Comparison of ENCODE assay signal across 20 cellular contexts in genomic region chr3:28134198-28134597, GRCh38.
DNase-seq lines count a peak whose midpoint lies in the region; ATAC-seq, FAIRE-seq and TF ChIP-seq lines count a peak whose summit lies in the region.
"Had no signal": no experiment of that assay in that cellular context is flagged by ENCODE, and none has a peak within 500 bp of the region (broad histone marks: within the 10 kb centered on the region; RNA-seq: fewer than 3 reads in every experiment).

No MANE protein-coding gene starts in this region.

- H2AFZ ChIP-seq in HepG2 (ENCODE audit: low read length) = no peak overlapping the region

- peak overlapping the region; percentile 42; the same call in 1 of the 2 replicates for H3K4me2 ChIP-seq in HepG2 (ENCODE audit: low read depth, low read length)
- H3K4me2 ChIP-seq: BLaER1 had no signal

- no peak for FAIRE-seq in HepG2 (lab: Jason Lieb, UNC)
- FAIRE-seq: GM12892, H54 had no signal

- ATAC-seq in HepG2 (no peak), right lobe of liver (no peak), heart right ventricle (no peak)
- ATAC-seq in effector memory CD8-positive, alpha-beta T cell (replicated peaks) = no peak
- ATAC-seq: CD8-positive, alpha-beta T cell had no signal

- no peak overlapping the region for H3K4me3 Mint-ChIP-seq in effector memory CD8-positive, alpha-beta T cell
- H3K4me3 Mint-ChIP-seq: B cell; CD4-positive, CD25-positive, alpha-beta regulatory T cell; CD8-positive, alpha-beta T cell; HFFc6 had no signal

- TF ChIP-seq EP300 in HepG2 (IDR thresholded peaks at IDR 0.05; ENCODE audit: low read depth in 2 of 2, low read length in 2 of 2) = no peak
- TF ChIP-seq EP300 in HepG2 (CRISPR knock-in tag; IDR thresholded peaks at IDR 0.05; ENCODE audit: borderline replicate concordance) = no peak

- no peak for TF ChIP-seq CTCF in HepG2 (CRISPR knock-in tag; IDR thresholded peaks at IDR 0.05)
- no peak for TF ChIP-seq CTCF in right lobe of liver (IDR thresholded peaks at IDR 0.05)
- no peak for TF ChIP-seq CTCF in colonic mucosa (IDR thresholded peaks at IDR 0.05)
- TF ChIP-seq CTCF in heart right ventricle (IDR thresholded peaks at IDR 0.05) = no peak

- H3K36me3 Mint-ChIP-seq in effector memory CD8-positive, alpha-beta T cell (ENCODE audit: insufficient read depth) = no peaks in the 10 kb centered on the region
- H3K36me3 Mint-ChIP-seq: CD4-positive, CD25-positive, alpha-beta regulatory T cell; CD8-positive, alpha-beta T cell had no signal

- POLR2A ChIA-PET in HepG2 (lab: Yijun Ruan, JAX) = no interaction called here

- H3K9ac ChIP-seq in HepG2 (ENCODE audit: insufficient read depth, low read depth, low read length) = no peak overlapping the region
- H3K9ac ChIP-seq in colonic mucosa (ENCODE audit: low read depth in 2 of 2, low read length in 2 of 2) = no peak overlapping the region
- H3K9ac ChIP-seq: BLaER1 had no signal

- in situ Hi-C loops in HepG2 (cut with HindIII; ENCODE audit: extremely low pct_ligation_motif_present, low pct_unique_long_range_greater_than_20kb) = no loop called here

- H3K36me3 ChIP-seq in HepG2 (replicated peaks in 1 of 2; ENCODE audit: control insufficient read depth in 1 of 2, insufficient read depth in 2 of 2, low read length in 2 of 2) = no peaks in the 10 kb centered on the region
- H3K36me3 ChIP-seq in right lobe of liver = no peaks in the 10 kb centered on the region
- no peaks in the 10 kb centered on the region for H3K36me3 ChIP-seq in colonic mucosa
- no peaks in the 10 kb centered on the region for H3K36me3 ChIP-seq in heart right ventricle
- H3K36me3 ChIP-seq: BLaER1, HAP-1 had no signal

- TF ChIP-seq RAD21 in HepG2 (CRISPR knock-in tag; IDR thresholded peaks at IDR 0.05) = no peak

- H3K4me1 ChIP-seq in HepG2 (ENCODE audit: insufficient read depth, low read length) (peaks cover 49% of the 10 kb centered on the region), right lobe of liver (no peaks in the 10 kb centered on the region), colonic mucosa (no peaks in the 10 kb centered on the region), heart right ventricle (peaks cover 0 to 17% (median 0%) of the 10 kb centered on the region in 9 donors)
- H3K4me1 ChIP-seq: BLaER1, HAP-1 had no signal

- DNase-seq in HepG2 (ENCODE audit: low spot score) (no peak), right lobe of liver (no peak), OCI-M1 (lab: John Stamatoyannopoulos, UW) (peak; percentile 50), colonic mucosa (no peak), heart right ventricle (no peak)
- no peak for DNase-seq in effector memory CD8-positive, alpha-beta T cell
- DNase-seq: Caco-2; CD4-positive, CD25-positive, alpha-beta regulatory T cell; CD8-positive, alpha-beta T cell; DMS153; DMS79 treated with DMSO at 0.1 percent for 48 hours; GF-D8; GOT3; HFFc6 had no signal

- 82% methylated on average over 1 of the region's 1 CpG for WGBS in HepG2 (ENCODE audit: low lambda C conversion rate)
- 78% methylated on average over 1 of the region's 1 CpG for WGBS in right lobe of liver (ENCODE audit: insufficient coverage, low coverage, low lambda C conversion rate, missing lambda C conversion rate)
- WGBS in heart right ventricle, 2 donors = 84% methylated on average over 1 of the region's 1 CpG

- no peaks in the 10 kb centered on the region for H4K20me1 ChIP-seq in HepG2 (ENCODE audit: insufficient read depth, low read length)
- H4K20me1 ChIP-seq: BLaER1 had no signal

- TF ChIP-seq POLR2A in HepG2 (IDR thresholded peaks at IDR 0.05; ENCODE audit: insufficient read depth in 1 of 2, low read depth in 2 of 2, low read length in 2 of 2) (no peak), right lobe of liver (IDR thresholded peaks at IDR 0.05) (no peak)

- H3K27ac Mint-ChIP-seq in effector memory CD8-positive, alpha-beta T cell = no peak overlapping the region
- H3K27ac Mint-ChIP-seq: B cell; CD4-positive, CD25-positive, alpha-beta regulatory T cell; CD8-positive, alpha-beta T cell; HFFc6 had no signal

- H3K9me3 ChIP-seq in HepG2 (ENCODE audit: low read length) (no peaks in the 10 kb centered on the region), right lobe of liver (no peaks in the 10 kb centered on the region), colonic mucosa (no peaks in the 10 kb centered on the region), heart right ventricle (no peaks in the 10 kb centered on the region)
- H3K9me3 ChIP-seq: BLaER1, Caco-2, HAP-1 had no signal

- intact Hi-C loops in HepG2 (cut with micrococcal nuclease; ENCODE audit: unreplicated experiment) (loop anchor here (2.0 kb wide), 1 partner anchor 19 kb away; no protein-coding TSS in a partner anchor), right lobe of liver (cut with DNase I) (no loop called here), colonic mucosa (cut with DNase I) (no loop called here), heart right ventricle (cut with DNase I) (no loop called here)

- H3K27ac ChIP-seq in HepG2 (ENCODE audit: extremely low read length, insufficient read depth, low read length) (no peak overlapping the region), right lobe of liver (no peak overlapping the region), colonic mucosa (peak overlapping the region; percentile 13), heart right ventricle (no peak overlapping the region)
- H3K27ac ChIP-seq: BLaER1, C4-2B had no signal

- no TSS peak for BruUV-seq in HepG2 (replicated peaks; lab: Mats Ljungman, UMichigan)

- no peak overlapping the region for H3K4me3 ChIP-seq in HepG2 (replicated peaks in 1 of 3; ENCODE audit: insufficient read depth in 1 of 3, low read depth in 2 of 3, low read length in 3 of 3)
- H3K4me3 ChIP-seq in right lobe of liver = no peak overlapping the region
- H3K4me3 ChIP-seq in colonic mucosa = no peak overlapping the region
- H3K4me3 ChIP-seq in heart right ventricle = no peak overlapping the region
- H3K4me3 ChIP-seq: BLaER1, HAP-1 had no signal

- peaks cover 0 to 12% of the 10 kb centered on the region in 2 donors for H3K4me1 Mint-ChIP-seq in effector memory CD8-positive, alpha-beta T cell (ENCODE audit: low read depth in 2 of 2)
- H3K4me1 Mint-ChIP-seq: B cell; CD4-positive, CD25-positive, alpha-beta regulatory T cell had no signal

- H3K27me3 Mint-ChIP-seq in effector memory CD8-positive, alpha-beta T cell = no peaks in the 10 kb centered on the region
- H3K27me3 Mint-ChIP-seq: B cell had no signal

- H3K9me3 Mint-ChIP-seq in effector memory CD8-positive, alpha-beta T cell = no peaks in the 10 kb centered on the region
- H3K9me3 Mint-ChIP-seq: CD8-positive, alpha-beta T cell had no signal

- no peaks in the 10 kb centered on the region for H3K27me3 ChIP-seq in HepG2 (ENCODE audit: control insufficient read depth in 1 of 2, insufficient read depth in 2 of 2, low read length in 2 of 2)
- no peaks in the 10 kb centered on the region for H3K27me3 ChIP-seq in right lobe of liver
- no peaks in the 10 kb centered on the region for H3K27me3 ChIP-seq in colonic mucosa
- H3K27me3 ChIP-seq in heart right ventricle = no peaks in the 10 kb centered on the region
- H3K27me3 ChIP-seq: BLaER1 had no signal

- H3K79me2 ChIP-seq in HepG2 (ENCODE audit: insufficient read depth, low read length) = no peaks in the 10 kb centered on the region

- CTCF ChIA-PET in HepG2 (lab: Yijun Ruan, JAX; ENCODE audit: low intra/inter-chr PET ratio, low total read pairs) = no interaction called here

TF ChIP-seq in HepG2, 621 proteins besides CTCF, POLR2A, EP300 and RAD21:
- TF ChIP-seq LCORL (IDR thresholded peaks at IDR 0.05) (peak; percentile 67), LCORL (CRISPR knock-in tag; IDR thresholded peaks at IDR 0.05) (no peak), ZFP82 (CRISPR knock-in tag; IDR thresholded peaks at IDR 0.05; ENCODE audit: borderline replicate concordance) (no peak)
